In the genomic region with DNA sequence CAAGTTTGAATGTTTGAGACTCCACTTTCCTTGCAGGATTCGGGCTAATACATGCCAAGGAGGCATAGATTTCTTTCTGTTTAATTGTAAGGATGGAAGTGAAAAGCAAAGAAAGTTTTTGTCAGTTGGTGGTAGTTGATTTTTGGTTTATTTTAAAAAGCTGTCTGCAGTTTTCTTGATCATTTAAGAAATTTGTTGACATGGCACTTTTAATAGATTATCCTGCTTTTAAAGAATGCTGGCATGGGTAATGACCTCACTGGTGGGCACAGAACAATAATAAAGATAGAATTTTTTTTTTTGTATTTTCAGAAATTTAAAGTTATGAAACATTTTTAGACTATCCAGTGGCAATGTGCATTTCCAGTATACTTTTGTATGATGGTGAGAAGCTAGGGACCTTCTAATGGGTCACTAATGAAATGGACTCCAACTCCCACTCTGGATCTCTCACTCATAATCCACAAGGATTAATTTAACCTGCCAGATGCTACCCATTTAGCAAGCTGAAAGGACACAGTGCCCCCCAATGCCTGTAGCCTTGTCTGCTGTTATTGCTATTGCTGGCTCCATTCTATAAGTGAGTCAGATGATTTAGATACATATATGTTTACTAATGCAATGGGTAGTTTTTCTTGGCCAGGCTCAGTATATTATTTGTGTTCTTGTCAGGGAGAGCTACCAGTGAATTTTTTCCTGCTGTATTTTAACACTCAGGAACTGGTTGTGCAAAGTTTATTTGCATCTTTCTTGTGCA, we compare ENCODE assay signal across 16 cellular contexts.
DNase-seq lines count a peak whose midpoint lies in the region; ATAC-seq, FAIRE-seq and TF ChIP-seq lines count a peak whose summit lies in the region.
"Had no signal": no experiment of that assay in that cellular context is flagged by ENCODE, and none has a peak within 500 bp of the region (broad histone marks: within the 10 kb centered on the region; RNA-seq: fewer than 3 reads in every experiment).

No MANE protein-coding gene starts in this region.

- CTCF ChIA-PET in OCI-LY7 (lab: Charles Lee; ENCODE audit: unreplicated experiment): no interaction called here
- CTCF ChIA-PET in endothelial cell of umbilical vein (lab: Charles Lee): interaction anchor here (1.0 to 4.8 kb wide), 11 partner anchors 9 to 102 kb away, joined by 3 to 31 read pairs (median 4); no protein-coding TSS in a partner anchor

- TF ChIP-seq CTCF in OCI-LY7 (conservative IDR thresholded peaks at IDR 0.05; ENCODE audit: low read length): peak; percentile 59; the same call in 1 of the 2 replicates
- peak in 1 of 2 donors; percentile 6 for TF ChIP-seq CTCF in endothelial cell of umbilical vein (IDR thresholded peaks at IDR 0.05; ENCODE audit: extremely low read depth in 1 of 2, insufficient read depth in 1 of 2, low read depth in 1 of 2, low read length in 2 of 2)
- TF ChIP-seq CTCF in hepatocyte (IDR thresholded peaks at IDR 0.05; ENCODE audit: poor library complexity): no peak

- no peak for TF ChIP-seq POLR2A in endothelial cell of umbilical vein (IDR thresholded peaks at IDR 0.05; ENCODE audit: low read depth, low read length)

- H3K27me3 ChIP-seq in endothelial cell of umbilical vein (ENCODE audit: control insufficient read depth in 2 of 2, insufficient read depth in 2 of 2, low read length in 2 of 2): no peaks in the 10 kb centered on the region
- H3K27me3 ChIP-seq in hepatocyte: no peaks in the 10 kb centered on the region
- H3K27me3 ChIP-seq: BLaER1, Peyer's patch, stomach had no signal

- H3K4me1 ChIP-seq in OCI-LY7 (ENCODE audit: insufficient read depth, low read length, poor library complexity, severe bottlenecking): peaks cover 81% of the 10 kb centered on the region
- H3K4me1 ChIP-seq in endothelial cell of umbilical vein (ENCODE audit: control insufficient read depth, extremely low read depth, insufficient read depth, low read length): peaks cover 93% of the 10 kb centered on the region
- no peaks in the 10 kb centered on the region for H3K4me1 ChIP-seq in hepatocyte (ENCODE audit: insufficient read depth)

- intact Hi-C loops in OCI-LY7 (cut with micrococcal nuclease; ENCODE audit: unreplicated experiment): no loop called here
- intact Hi-C loops in endothelial cell of umbilical vein (cut with micrococcal nuclease): no loop called here

- WGBS in hepatocyte (ENCODE audit: low lambda C conversion rate, missing lambda C conversion rate): 86% methylated on average over 1 of the region's 1 CpG

- BruUV-seq in OCI-LY7 (replicated peaks; lab: Mats Ljungman, UMichigan): no TSS peak
- BruUV-seq in endothelial cell of umbilical vein (replicated peaks; lab: Mats Ljungman, UMichigan): no TSS peak

- FAIRE-seq in endothelial cell of umbilical vein (lab: Jason Lieb, UNC): peak; percentile 31
- FAIRE-seq: G401.6 had no signal

- H3K4me3 Mint-ChIP-seq in stimulated activated naive CD8-positive, alpha-beta T cell treated with anti-CD3 and anti-CD28 coated beads, Interleukin-15, Interleukin-2, amounts not matched to agents 100 ng/mL and 50 ng/mL, for 24 hours: peak overlapping the region; percentile 42
- H3K4me3 Mint-ChIP-seq: immature natural killer cell had no signal

- no peaks in the 10 kb centered on the region for H3K9me1 ChIP-seq in endothelial cell of umbilical vein (replicated peaks; ENCODE audit: control insufficient read depth, extremely low read depth, insufficient read depth, low read length)

- POLR2A ChIA-PET in OCI-LY7 (lab: Charles Lee) (interaction anchor here (0.6 to 7.3 kb wide), 16 partner anchors 8 to 317 kb away, joined by 3 to 97 read pairs (median 9); no protein-coding TSS in a partner anchor), endothelial cell of umbilical vein (lab: Charles Lee) (interaction anchor here (0.7 to 1.8 kb wide), 5 partner anchors 9 to 102 kb away, joined by 3 to 5 read pairs (median 4); no protein-coding TSS in a partner anchor)

- H3K27ac ChIP-seq in OCI-LY7 (ENCODE audit: low read depth, low read length, poor library complexity, severe bottlenecking) (peak overlapping the region; percentile 47), endothelial cell of umbilical vein (ENCODE audit: insufficient read depth, low read depth, low read length) (peak overlapping the region; percentile 68), hepatocyte (no peak overlapping the region)
- H3K27ac ChIP-seq: BLaER1, stomach had no signal

- H3K9me2 ChIP-seq in OCI-LY7 (ENCODE audit: insufficient read depth, low read length) (no peaks in the 10 kb centered on the region), hepatocyte (replicated peaks; ENCODE audit: insufficient read depth) (no peaks in the 10 kb centered on the region)

- H3K27me3 Mint-ChIP-seq in stimulated activated naive CD8-positive, alpha-beta T cell treated with anti-CD3 and anti-CD28 coated beads, Interleukin-15, Interleukin-2, amounts not matched to agents 100 ng/mL and 50 ng/mL, for 24 hours: no peaks in the 10 kb centered on the region

- H3K36me3 Mint-ChIP-seq in stimulated activated naive CD8-positive, alpha-beta T cell treated with anti-CD3 and anti-CD28 coated beads, Interleukin-15, Interleukin-2, amounts not matched to agents 100 ng/mL and 50 ng/mL, for 24 hours (ENCODE audit: low read depth): peaks cover 38% of the 10 kb centered on the region

- H4K20me1 ChIP-seq in OCI-LY7 (ENCODE audit: insufficient read depth, low read length) (no peaks in the 10 kb centered on the region), endothelial cell of umbilical vein (replicated peaks; ENCODE audit: control insufficient read depth, extremely low read depth, insufficient read depth, low read length) (no peaks in the 10 kb centered on the region), hepatocyte (ENCODE audit: insufficient read depth, poor library complexity, severe bottlenecking) (no peaks in the 10 kb centered on the region)
- H4K20me1 ChIP-seq: BLaER1 had no signal

- H3K4me2 ChIP-seq in OCI-LY7 (ENCODE audit: low read length): peak overlapping the region; percentile 72
- peak overlapping the region; percentile 57 for H3K4me2 ChIP-seq in endothelial cell of umbilical vein (ENCODE audit: insufficient read depth, low read length)
- H3K4me2 ChIP-seq in hepatocyte: no peak overlapping the region
- H3K4me2 ChIP-seq: BLaER1 had no signal

- dilution Hi-C loops in endothelial cell of umbilical vein (cut with MboI; ENCODE audit: extremely low pct_ligation_motif_present, low sequenced_read_pairs): loop anchor here (25.0 kb wide), 1 partner anchor 194 kb away; a partner anchor contains a TSS

- no peak for ATAC-seq in stimulated activated naive CD8-positive, alpha-beta T cell treated with anti-CD3 and anti-CD28 coated beads, Interleukin-15, Interleukin-2, amounts not matched to agents 100 U/mL and 50 U/mL, for 24 hours
- ATAC-seq in GM18498 (IDR thresholded peaks at IDR 0.05; ENCODE audit: unreplicated experiment) (no peak), HG02571 (IDR thresholded peaks at IDR 0.05; ENCODE audit: unreplicated experiment) (no peak)

- no peaks in the 10 kb centered on the region for H3K9me3 Mint-ChIP-seq in stimulated activated naive CD8-positive, alpha-beta T cell treated with anti-CD3 and anti-CD28 coated beads, Interleukin-15, Interleukin-2, amounts not matched to agents 100 ng/mL and 50 ng/mL, for 24 hours
- H3K9me3 Mint-ChIP-seq: immature natural killer cell had no signal

- peaks cover 6% of the 10 kb centered on the region for H3K36me3 ChIP-seq in OCI-LY7 (ENCODE audit: insufficient read depth, low read length)
- H3K36me3 ChIP-seq in endothelial cell of umbilical vein (ENCODE audit: control insufficient read depth in 2 of 2, extremely low read depth in 1 of 2, insufficient read depth in 2 of 2, low read length in 2 of 2): peaks cover 2 to 5% of the 10 kb centered on the region in 2 experiments
- H3K36me3 ChIP-seq in hepatocyte (replicated peaks; ENCODE audit: insufficient read depth, low read depth): no peaks in the 10 kb centered on the region
- H3K36me3 ChIP-seq: BLaER1, Peyer's patch, stomach had no signal

- H3K4me1 Mint-ChIP-seq in stimulated activated naive CD8-positive, alpha-beta T cell treated with anti-CD3 and anti-CD28 coated beads, Interleukin-15, Interleukin-2, amounts not matched to agents 100 ng/mL and 50 ng/mL, for 24 hours (ENCODE audit: low read depth): peaks cover 95% of the 10 kb centered on the region

- H3K27ac Mint-ChIP-seq in stimulated activated naive CD8-positive, alpha-beta T cell treated with anti-CD3 and anti-CD28 coated beads, Interleukin-15, Interleukin-2, amounts not matched to agents 100 ng/mL and 50 ng/mL, for 24 hours: peak overlapping the region; percentile 85

- peak overlapping the region; percentile 51 for H3K4me3 ChIP-seq in OCI-LY7 (ENCODE audit: low read depth, low read length, poor library complexity, severe bottlenecking)
- H3K4me3 ChIP-seq in endothelial cell of umbilical vein (replicated peaks in 1 of 3; ENCODE audit: insufficient read depth in 1 of 3, low read depth in 1 of 3, low read length in 3 of 3): no peak overlapping the region
- no peak overlapping the region for H3K4me3 ChIP-seq in hepatocyte
- H3K4me3 ChIP-seq: BLaER1, Peyer's patch, stomach had no signal

- H3K79me2 ChIP-seq in OCI-LY7 (ENCODE audit: insufficient read depth, low read depth, low read length) (peaks cover 93% of the 10 kb centered on the region), endothelial cell of umbilical vein (ENCODE audit: control insufficient read depth, insufficient read depth, low read length) (peaks cover 96% of the 10 kb centered on the region), hepatocyte (no peaks in the 10 kb centered on the region)

- H3K9ac ChIP-seq in endothelial cell of umbilical vein (replicated peaks; ENCODE audit: extremely low read depth, insufficient read depth, low read length): peak overlapping the region; percentile 22
- H3K9ac ChIP-seq: BLaER1 had no signal

- DNase-seq in stimulated activated naive CD8-positive, alpha-beta T cell treated with anti-CD3 and anti-CD28 coated beads, Interleukin-15, Interleukin-2, amounts not matched to agents 100 U/mL and 50 U/mL, for 24 hours: no peak
- no peak for DNase-seq in OCI-LY7 (ENCODE audit: low spot score)
- DNase-seq in endothelial cell of umbilical vein (ENCODE audit: low read depth, low spot score): peak; percentile 79
- no peak for DNase-seq in cerebellar cortex (ENCODE audit: low spot score)
- DNase-seq in hepatocyte (ENCODE audit: low spot score): no peak
- DNase-seq: aorta; immature natural killer cell; NCI-H1092 treated with DMSO at 0.1 percent for 48 hours; Peyer's patch; stimulated activated CD4-positive, alpha-beta T cell treated with anti-CD3 and anti-CD28 coated beads, Interleukin-4, amount 100 ng/mL, for 24 hours; stomach had no signal

- H3K9me3 ChIP-seq in OCI-LY7 (ENCODE audit: low read length) (peaks cover 7% of the 10 kb centered on the region; the same call in 1 of the 2 replicates), endothelial cell of umbilical vein (replicated peaks; ENCODE audit: control insufficient read depth, insufficient read depth, low read length) (no peaks in the 10 kb centered on the region), hepatocyte (ENCODE audit: low read depth) (no peaks in the 10 kb centered on the region)
- H3K9me3 ChIP-seq: BLaER1, Peyer's patch, stomach had no signal

- H2AFZ ChIP-seq in OCI-LY7 (ENCODE audit: low read length) (peak overlapping the region; percentile 52; the same call in 1 of the 2 replicates), endothelial cell of umbilical vein (ENCODE audit: low read depth, low read length) (no peak overlapping the region), hepatocyte (no peak overlapping the region)
